In the genomic region with DNA sequence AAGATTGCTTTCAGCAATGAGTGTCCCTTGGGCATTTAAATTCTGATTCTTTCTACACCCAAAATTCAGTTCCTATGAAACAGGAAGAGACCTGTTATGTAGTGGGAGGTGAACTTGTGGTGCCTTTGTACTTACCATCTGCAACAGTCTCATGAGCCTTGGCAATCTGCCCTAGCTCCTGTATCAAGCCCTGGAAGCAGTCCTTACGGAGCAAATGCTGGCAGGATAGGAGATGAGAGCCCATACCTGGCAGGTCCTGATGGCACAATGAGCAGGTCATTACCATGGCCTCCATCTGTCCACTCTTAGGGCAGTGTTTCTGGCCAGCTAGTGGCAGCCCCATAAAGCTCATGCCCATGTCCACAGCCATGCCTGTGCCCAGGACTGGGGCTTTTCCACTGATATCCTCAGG, we compare ENCODE assay signal across 9 cellular contexts. TPM values are rescaled to one million over a fixed set of nuclear protein-coding genes. Genes with fewer than 3 reads are reported as not detected.
A peak's percentile ranks its signal among the peaks of the same experiment; 100 is the strongest.
DNase-seq lines count a peak whose midpoint lies in the region; TF ChIP-seq lines count a peak whose summit lies in the region.
"Had no signal": no experiment of that assay in that cellular context is flagged by ENCODE, and none has a peak within 500 bp of the region (broad histone marks: within the 10 kb centered on the region; RNA-seq: fewer than 3 reads in every experiment).

No MANE protein-coding gene starts in this region.

- DNase-seq in Ammon's horn (ENCODE audit: low spot score): peak; percentile 47
- DNase-seq in NCI-H2171 (lab: John Stamatoyannopoulos, UW): peak; percentile 80
- no peak for DNase-seq in endothelial cell (ENCODE audit: low spot score)
- peak; percentile 7 for DNase-seq in neural progenitor cell (ENCODE audit: low spot score)
- DNase-seq in RPMI8226: no peak
- DNase-seq in stimulated activated CD4-positive, alpha-beta T cell treated with anti-CD3 and anti-CD28 coated beads, Interleukin-15, amount 100 ng/mL, for 24 hours: no peak
- DNase-seq in activated CD4-positive, alpha-beta T cell treated with anti-CD3 and anti-CD28 coated beads, Interleukin-2, amount 50 U/mL, for 48 hours: no peak
- DNase-seq in NOMO-1 (lab: John Stamatoyannopoulos, UW; ENCODE audit: unreplicated experiment in 2 of 2): no peak
- DNase-seq: activated T-cell treated with anti-CD3 and anti-CD28 coated beads, Interleukin-2, amount 50 U/mL, for 24 hours had no signal

- no peak overlapping the region for H3K4me3 Mint-ChIP-seq in endothelial cell (ENCODE audit: unreplicated experiment)
- peak overlapping the region; percentile 76 for H3K4me3 Mint-ChIP-seq in neural progenitor cell
- H3K4me3 Mint-ChIP-seq: activated T-cell treated with anti-CD3 and anti-CD28 coated beads, Interleukin-2, amount 50 U/mL, for 24 hours had no signal

- peak overlapping the region; percentile 95 for H3K27ac ChIP-seq in neural progenitor cell

- H3K27ac Mint-ChIP-seq in endothelial cell (ENCODE audit: unreplicated experiment) (peak overlapping the region; percentile 90), neural progenitor cell (peak overlapping the region; percentile 100)
- H3K27ac Mint-ChIP-seq: activated T-cell treated with anti-CD3 and anti-CD28 coated beads, Interleukin-2, amount 50 U/mL, for 24 hours had no signal

- TF ChIP-seq CTCF in endothelial cell (IDR thresholded peaks at IDR 0.05; ENCODE audit: unreplicated experiment) (no peak), neural progenitor cell (IDR thresholded peaks at IDR 0.05) (no peak)

- no peaks in the 10 kb centered on the region for H3K9me3 ChIP-seq in neural progenitor cell (ENCODE audit: low read depth)

- H3K27me3 Mint-ChIP-seq in endothelial cell (ENCODE audit: unreplicated experiment): no peaks in the 10 kb centered on the region
- peaks cover 3% of the 10 kb centered on the region for H3K27me3 Mint-ChIP-seq in neural progenitor cell (ENCODE audit: insufficient read depth, low read depth)
- H3K27me3 Mint-ChIP-seq: activated T-cell treated with anti-CD3 and anti-CD28 coated beads, Interleukin-2, amount 50 U/mL, for 24 hours had no signal

- no peak overlapping the region for H3K9ac ChIP-seq in neural progenitor cell

- no peaks in the 10 kb centered on the region for H3K27me3 ChIP-seq in neural progenitor cell

- peak overlapping the region; percentile 31 for H3K4me3 ChIP-seq in neural progenitor cell

- H3K4me1 ChIP-seq in neural progenitor cell: peaks cover 45% of the 10 kb centered on the region

- peak overlapping the region; percentile 78 for H3K4me2 ChIP-seq in neural progenitor cell

- H3K36me3 Mint-ChIP-seq in endothelial cell (ENCODE audit: low read depth, unreplicated experiment) (no peaks in the 10 kb centered on the region), neural progenitor cell (peaks cover 6% of the 10 kb centered on the region)

- no peak overlapping the region for H2AFZ ChIP-seq in neural progenitor cell (replicated peaks)

- H3K79me2 ChIP-seq in neural progenitor cell (ENCODE audit: low read depth): no peaks in the 10 kb centered on the region

- peaks cover 33% of the 10 kb centered on the region for H3F3A ChIP-seq in neural progenitor cell (ENCODE audit: low read depth)

- no peaks in the 10 kb centered on the region for H4K20me1 ChIP-seq in neural progenitor cell (ENCODE audit: low read depth)

- H3K4me1 Mint-ChIP-seq in endothelial cell (ENCODE audit: unreplicated experiment) (peaks cover 12% of the 10 kb centered on the region), neural progenitor cell (peaks cover 59% of the 10 kb centered on the region)

- H3K36me3 ChIP-seq in neural progenitor cell: no peaks in the 10 kb centered on the region

- H3K9me3 Mint-ChIP-seq in endothelial cell (ENCODE audit: unreplicated experiment) (no peaks in the 10 kb centered on the region), neural progenitor cell (peaks cover 4% of the 10 kb centered on the region)
- H3K9me3 Mint-ChIP-seq: activated T-cell treated with anti-CD3 and anti-CD28 coated beads, Interleukin-2, amount 50 U/mL, for 24 hours had no signal

RNA-seq across cellular contexts. Expression of gene TRIM66, which starts 10.8 kb away (rescaled TPM):
- total RNA-seq in endothelial cell (ENCODE audit: unreplicated experiment): 11.4 TPM
- 0.95 and 3.6 TPM in 2 replicates for total RNA-seq in neural progenitor cell (ENCODE audit: low replicate concordance)

RNA-seq across cellular contexts. Expression of gene RPL27A, which starts 10.9 kb away (rescaled TPM):
- total RNA-seq in endothelial cell (ENCODE audit: unreplicated experiment): 1,456 TPM
- total RNA-seq in neural progenitor cell (ENCODE audit: low replicate concordance): 1,116 and 1,250 TPM in 2 replicates

Comparison
In these comparisons a context has a peak if more than half of its experiments do, and no peak if none do; other contexts are left out.
1. DNase-seq: peak in Ammon's horn (single experiment), NCI-H2171 (single experiment) and neural progenitor cell (single experiment); none in endothelial cell (single experiment), RPMI8226 (single experiment), stimulated activated CD4-positive, alpha-beta T cell treated with anti-CD3 and anti-CD28 coated beads, Interleukin-15, amount 100 ng/mL, for 24 hours (single experiment), activated CD4-positive, alpha-beta T cell treated with anti-CD3 and anti-CD28 coated beads, Interleukin-2, amount 50 U/mL, for 48 hours (0 of 2) and NOMO-1 (0 of 2).